8 cellular contexts compared by ENCODE assay signal in the genomic region with DNA sequence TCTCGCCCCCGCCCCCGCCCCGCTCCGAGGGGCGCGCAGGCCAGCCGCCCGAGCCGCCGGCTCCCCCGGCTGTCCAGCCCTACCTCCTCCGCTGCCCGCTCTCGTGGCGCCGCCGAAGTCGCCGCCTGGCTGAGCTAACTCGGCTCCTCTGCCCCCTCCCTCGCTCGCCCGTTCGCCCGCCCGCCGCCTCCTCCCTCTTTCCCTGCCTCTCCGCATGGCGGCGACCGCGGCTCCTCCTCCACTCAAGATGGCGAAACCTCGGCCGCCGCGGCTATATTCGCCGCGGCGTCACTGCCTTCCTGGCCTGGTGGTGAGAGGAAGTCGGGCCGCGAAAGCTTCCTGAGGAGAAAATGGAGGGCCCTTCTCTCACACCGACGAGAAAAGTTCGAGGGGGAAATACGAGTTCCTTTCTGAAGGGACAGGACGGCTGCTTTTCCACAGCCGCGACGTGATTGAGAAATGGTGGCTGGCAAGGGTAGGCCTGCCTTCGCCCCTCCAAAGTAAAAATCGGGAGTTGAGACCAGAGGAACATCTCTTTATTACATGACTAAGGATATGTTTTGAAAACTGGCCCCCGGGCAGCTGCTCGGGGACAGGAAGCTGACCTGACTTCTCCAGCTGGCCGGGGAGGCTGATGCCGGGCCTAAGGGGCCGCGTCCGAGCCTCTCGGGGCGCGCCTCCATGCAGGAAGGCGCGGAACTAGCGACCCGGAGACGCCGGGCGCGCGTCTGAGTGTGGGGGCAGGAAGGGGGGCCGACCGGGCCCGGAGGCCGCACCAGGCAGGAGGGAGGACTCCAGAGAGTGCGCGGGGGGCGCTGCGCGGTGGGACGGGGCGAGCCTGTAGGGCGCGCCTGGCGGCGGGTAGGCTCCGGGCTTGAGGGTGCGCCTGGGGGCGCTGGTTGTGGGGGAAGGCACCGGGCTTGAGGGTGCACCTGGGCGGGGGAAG. TPM values are rescaled to one million over a fixed set of nuclear protein-coding genes. Genes with fewer than 3 reads are reported as not detected.
DNase-seq lines count a peak whose midpoint lies in the region; ATAC-seq and TF ChIP-seq lines count a peak whose summit lies in the region.

A gene with protein sequence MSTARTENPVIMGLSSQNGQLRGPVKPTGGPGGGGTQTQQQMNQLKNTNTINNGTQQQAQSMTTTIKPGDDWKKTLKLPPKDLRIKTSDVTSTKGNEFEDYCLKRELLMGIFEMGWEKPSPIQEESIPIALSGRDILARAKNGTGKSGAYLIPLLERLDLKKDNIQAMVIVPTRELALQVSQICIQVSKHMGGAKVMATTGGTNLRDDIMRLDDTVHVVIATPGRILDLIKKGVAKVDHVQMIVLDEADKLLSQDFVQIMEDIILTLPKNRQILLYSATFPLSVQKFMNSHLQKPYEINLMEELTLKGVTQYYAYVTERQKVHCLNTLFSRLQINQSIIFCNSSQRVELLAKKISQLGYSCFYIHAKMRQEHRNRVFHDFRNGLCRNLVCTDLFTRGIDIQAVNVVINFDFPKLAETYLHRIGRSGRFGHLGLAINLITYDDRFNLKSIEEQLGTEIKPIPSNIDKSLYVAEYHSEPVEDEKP (minus strand): TSS at position 150 of the 946 bp plus-strand sequence. CDS start 4,913 bp downstream, outside the sequence.

- H3K27me3 ChIP-seq in H7 (ENCODE audit: control insufficient read depth, insufficient read depth, low read length) = no peaks in the 10 kb centered on the region

- H3K36me3 Mint-ChIP-seq in activated naive CD4-positive, alpha-beta T cell treated with anti-CD3 and anti-CD28 coated beads, Interleukin-2, amount 50 U/mL, for 24 hours = peaks cover 8% of the 10 kb centered on the region

- DNase-seq in DMS79 (lab: John Stamatoyannopoulos, UW) (peak; percentile 75), H7 (peak; percentile 94), MV-4-11 (lab: John Stamatoyannopoulos, UW) (peak; percentile 74), globus pallidus (ENCODE audit: low spot score) (peak; percentile 88), occipital lobe (lab: John Stamatoyannopoulos, UW) (peak; percentile 84), superior temporal gyrus (ENCODE audit: extremely low spot score) (peak; percentile 84)

- H3K27ac Mint-ChIP-seq in activated naive CD4-positive, alpha-beta T cell treated with anti-CD3 and anti-CD28 coated beads, Interleukin-2, amount 50 U/mL, for 24 hours = peak within 1 kb of the TSS; percentile 97

- H3K9me3 Mint-ChIP-seq in activated naive CD4-positive, alpha-beta T cell treated with anti-CD3 and anti-CD28 coated beads, Interleukin-2, amount 50 U/mL, for 24 hours = no peaks in the 10 kb centered on the region

- no peaks in the 10 kb centered on the region for H3K27me3 Mint-ChIP-seq in activated naive CD4-positive, alpha-beta T cell treated with anti-CD3 and anti-CD28 coated beads, Interleukin-2, amount 50 U/mL, for 24 hours

- peaks cover 24% of the 10 kb centered on the region for H3K4me1 Mint-ChIP-seq in activated naive CD4-positive, alpha-beta T cell treated with anti-CD3 and anti-CD28 coated beads, Interleukin-2, amount 50 U/mL, for 24 hours

- ATAC-seq in SK-N-SH treated with all-trans-retinoic acid at 6 μM for 48 hours = peak; percentile 81

- H3K4me3 Mint-ChIP-seq in activated naive CD4-positive, alpha-beta T cell treated with anti-CD3 and anti-CD28 coated beads, Interleukin-2, amount 50 U/mL, for 24 hours = peak within 1 kb of the TSS; percentile 100

- no peaks in the 10 kb centered on the region for H3K36me3 ChIP-seq in H7 (replicated peaks; ENCODE audit: control insufficient read depth, insufficient read depth, low read length)

- peak within 1 kb of the TSS; percentile 85 for H3K4me3 ChIP-seq in H7 (ENCODE audit: insufficient read depth, low read depth, low read length)

TF ChIP-seq in SK-N-SH treated with all-trans-retinoic acid at 6 μM for 48 hours, 23 proteins besides CTCF, POLR2A, EP300 and RAD21:
- TF ChIP-seq, protein P1, sequence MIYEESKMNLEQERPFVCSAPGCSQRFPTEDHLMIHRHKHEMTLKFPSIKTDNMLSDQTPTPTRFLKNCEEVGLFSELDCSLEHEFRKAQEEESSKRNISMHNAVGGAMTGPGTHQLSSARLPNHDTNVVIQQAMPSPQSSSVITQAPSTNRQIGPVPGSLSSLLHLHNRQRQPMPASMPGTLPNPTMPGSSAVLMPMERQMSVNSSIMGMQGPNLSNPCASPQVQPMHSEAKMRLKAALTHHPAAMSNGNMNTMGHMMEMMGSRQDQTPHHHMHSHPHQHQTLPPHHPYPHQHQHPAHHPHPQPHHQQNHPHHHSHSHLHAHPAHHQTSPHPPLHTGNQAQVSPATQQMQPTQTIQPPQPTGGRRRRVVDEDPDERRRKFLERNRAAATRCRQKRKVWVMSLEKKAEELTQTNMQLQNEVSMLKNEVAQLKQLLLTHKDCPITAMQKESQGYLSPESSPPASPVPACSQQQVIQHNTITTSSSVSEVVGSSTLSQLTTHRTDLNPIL (CRISPR knock-in tag; IDR thresholded peaks at IDR 0.05; ENCODE audit: low read depth) = no peak
- TF ChIP-seq ARNTL (CRISPR knock-in tag; IDR thresholded peaks at IDR 0.05; ENCODE audit: borderline replicate concordance, low read depth) (0 out of 2 replicates have a peak, but pooled peaks have one; percentile 19), RARB (CRISPR knock-in tag; IDR thresholded peaks at IDR 0.05) (no peak)

RNA-seq across cellular contexts. Expression of the gene that starts here (rescaled TPM):
- 72.1 and 118 TPM in 2 replicates for total RNA-seq in H7 (2014; rRNA removed; shearing (Covaris generic))
- 283 TPM for total RNA-seq in occipital lobe

Comparison
In these comparisons a context has a peak if more than half of its experiments do, and no peak if none do; other contexts are left out.
1. Peak in every context shown above with its lines: DNase-seq, ATAC-seq and H3K4me3 ChIP-seq.